In genomic region chr2:239862613-239863012, GRCh38 we compare ENCODE assay signal across 20 cellular contexts.
"Had no signal": no experiment of that assay in that cellular context is flagged by ENCODE, and none has a peak within 500 bp of the region (broad histone marks: within the 10 kb centered on the region; RNA-seq: fewer than 3 reads in every experiment).

No MANE protein-coding gene starts in this region.

- DNase-seq: KBM-7, MV-4-11, NCI-H1048, NCI-H1436, NCI-H187, NCI-H2029, NCI-H2081 treated with DMSO at 0.1 percent for 48 hours, NCI-H2171, NCI-H226, NCI-H446, NCI-H510A, NCI-H524 treated with DMSO at 0.1 percent for 48 hours, NCI-H69, NCI-H774, PC-3, SHP77, SK-N-SH, SW 1271 had no signal

- ATAC-seq: Panc1, PC-3 had no signal

- H3K9ac ChIP-seq: SK-N-SH had no signal

- H3K27ac ChIP-seq: RWPE1 had no signal
